Comparison of ENCODE assay signal across 17 cellular contexts in genomic region chr4:84481879-84482245, GRCh38. TPM values are rescaled to one million over a fixed set of nuclear protein-coding genes. Genes with fewer than 3 reads are reported as not detected.
A peak's percentile ranks its signal among the peaks of the same experiment; 100 is the strongest.
DNase-seq lines count a peak whose midpoint lies in the region; ATAC-seq and TF ChIP-seq lines count a peak whose summit lies in the region.
"Had no signal": no experiment of that assay in that cellular context is flagged by ENCODE, and none has a peak within 500 bp of the region (broad histone marks: within the 10 kb centered on the region; RNA-seq: fewer than 3 reads in every experiment).

No MANE protein-coding gene starts in this region.

- peaks cover 14% of the 10 kb centered on the region for H3K4me1 Mint-ChIP-seq in activated T-cell treated with anti-CD3 and anti-CD28 coated beads, Interleukin-2, amount 50 U/mL, for 72 hours (ENCODE audit: low read depth)
- peaks cover 38% of the 10 kb centered on the region for H3K4me1 Mint-ChIP-seq in WTC11

- peaks cover 82% of the 10 kb centered on the region for H3K27me3 Mint-ChIP-seq in activated T-cell treated with anti-CD3 and anti-CD28 coated beads, Interleukin-2, amount 50 U/mL, for 72 hours (ENCODE audit: low read depth)
- peaks cover 93% of the 10 kb centered on the region for H3K27me3 Mint-ChIP-seq in WTC11 (ENCODE audit: low read depth)

- no peak for TF ChIP-seq CTCF in WTC11 (IDR thresholded peaks at IDR 0.05)
- TF ChIP-seq CTCF in foreskin fibroblast (IDR thresholded peaks at IDR 0.05; ENCODE audit: low read depth, low read length), result no peak

- CTCF ChIA-PET in WTC11 (lab: Charles Lee), result interaction anchor here (1.0 to 9.0 kb wide), 10 partner anchors 8 to 488 kb away, joined by 3 to 242 read pairs (median 16); partner anchors contain the start of gene NKX6-1

- peaks cover 5% of the 10 kb centered on the region for H3K4me1 ChIP-seq in iPS-15b (ENCODE audit: control insufficient read depth, insufficient read depth, low read length)

- H3K36me3 ChIP-seq in iPS-15b (ENCODE audit: control insufficient read depth, insufficient read depth, low read length), result no peaks in the 10 kb centered on the region
- H3K36me3 ChIP-seq: vagina had no signal

- H3K4me3 ChIP-seq in iPS-15b (ENCODE audit: low read depth, low read length) (peak overlapping the region; percentile 43), foreskin fibroblast (ENCODE audit: low read depth in 1 of 2, low read length in 2 of 2) (no peak overlapping the region)
- H3K4me3 ChIP-seq: vagina had no signal

- DNase-seq in activated T-cell treated with anti-CD3 and anti-CD28 coated beads, Interleukin-2, amount 50 U/mL, for 72 hours, result no peak
- no peak for DNase-seq in activated T-cell treated with anti-CD3 and anti-CD28 coated beads, Interleukin-2, amount 50 U/mL, for 48 hours
- peak; percentile 52 for DNase-seq in WTC11 (ENCODE audit: low spot score)
- DNase-seq in retina, result peak; percentile 36
- DNase-seq in AG08396 (ENCODE audit: low spot score), result no peak
- DNase-seq in cerebellar nuclear complex (lab: John Stamatoyannopoulos, UW), result no peak
- no peak for DNase-seq in foreskin fibroblast
- DNase-seq: CD4-positive, CD25-positive, alpha-beta regulatory T cell; natural killer cell; NCI-H2227 treated with DMSO at 0.1 percent for 48 hours had no signal

- POLR2A ChIA-PET in WTC11 (lab: Charles Lee), result no interaction called here

- H3K9ac ChIP-seq in iPS-15b (ENCODE audit: low read depth, low read length), result no peak overlapping the region

- H3K9me3 ChIP-seq in iPS-15b (ENCODE audit: control insufficient read depth, insufficient read depth, low read length), result no peaks in the 10 kb centered on the region
- H3K9me3 ChIP-seq: vagina had no signal

- ATAC-seq in activated T-cell treated with anti-CD3 and anti-CD28 coated beads, Interleukin-2, amount 50 U/mL, for 72 hours (replicated peaks in 1 of 2), result peak; percentile 45 to 49
- ATAC-seq in WTC11, result no peak
- ATAC-seq: natural killer cell had no signal

- no peaks in the 10 kb centered on the region for H3K9me3 Mint-ChIP-seq in activated T-cell treated with anti-CD3 and anti-CD28 coated beads, Interleukin-2, amount 50 U/mL, for 72 hours
- H3K9me3 Mint-ChIP-seq in WTC11, result no peaks in the 10 kb centered on the region
- H3K9me3 Mint-ChIP-seq: dendritic cell treated with granulocyte-macrophage colony-stimulating factor and Interleukin-4, amounts not matched to agents 40 ng/mL and 50 ng/mL, for 4 days had no signal

- peak overlapping the region; percentile 55 to 63 for H3K4me3 Mint-ChIP-seq in activated T-cell treated with anti-CD3 and anti-CD28 coated beads, Interleukin-2, amount 50 U/mL, for 72 hours
- H3K4me3 Mint-ChIP-seq in WTC11, result peak overlapping the region; percentile 79
- H3K4me3 Mint-ChIP-seq: natural killer cell had no signal

- no peak overlapping the region for H3K27ac Mint-ChIP-seq in activated T-cell treated with anti-CD3 and anti-CD28 coated beads, Interleukin-2, amount 50 U/mL, for 72 hours
- no peak overlapping the region for H3K27ac Mint-ChIP-seq in WTC11
- H3K27ac Mint-ChIP-seq: CD4-positive, CD25-positive, alpha-beta regulatory T cell; dendritic cell treated with granulocyte-macrophage colony-stimulating factor and Interleukin-4, amounts not matched to agents 40 ng/mL and 50 ng/mL, for 4 days; natural killer cell had no signal

- peaks cover 86% of the 10 kb centered on the region for H3K27me3 ChIP-seq in iPS-15b (ENCODE audit: control insufficient read depth, insufficient read depth, low read length)

- peaks cover 3 to 6% of the 10 kb centered on the region in 2 donors for H3K36me3 Mint-ChIP-seq in activated T-cell treated with anti-CD3 and anti-CD28 coated beads, Interleukin-2, amount 50 U/mL, for 72 hours (ENCODE audit: insufficient read depth in 2 of 2)
- H3K36me3 Mint-ChIP-seq in WTC11, result no peaks in the 10 kb centered on the region
- H3K36me3 Mint-ChIP-seq: CD4-positive, CD25-positive, alpha-beta regulatory T cell; natural killer cell had no signal

TF ChIP-seq in WTC11, 78 proteins besides CTCF, POLR2A, EP300 and RAD21:
- TF ChIP-seq NFATC4 (CRISPR knock-in tag; IDR thresholded peaks at IDR 0.05) (no peak), SP1 (CRISPR knock-in tag; conservative IDR thresholded peaks at IDR 0.05) (no peak), STAT6 (CRISPR knock-in tag; conservative IDR thresholded peaks at IDR 0.05; ENCODE audit: low read depth) (no peak), FOXP1 (CRISPR knock-in tag; IDR thresholded peaks at IDR 0.05; ENCODE audit: borderline replicate concordance) (no peak)

RNA-seq across cellular contexts. Expression of gene NKX6-1, which starts 17.2 kb away (rescaled TPM):
- not detected for total RNA-seq in activated T-cell treated with anti-CD3 and anti-CD28 coated beads, Interleukin-2, amount 50 U/mL, for 72 hours
- 0.09 to 0.14 TPM (median 0.09 TPM) in 3 replicates for total RNA-seq in WTC11 (2021)
- total RNA-seq: activated CD8-positive, alpha-beta memory T cell treated with anti-CD3 and anti-CD28 coated beads for 36 hours; CD4-positive, CD25-positive, alpha-beta regulatory T cell; epithelial cell of proximal tubule; HT-29; natural killer cell; renal cortical epithelial cell; vagina had no signal

Comparison
In these comparisons a context has a peak if more than half of its experiments do, and no peak if none do; other contexts are left out.
1. DNase-seq: peak in WTC11 (single experiment) and retina (single experiment); none in activated T-cell treated with anti-CD3 and anti-CD28 coated beads, Interleukin-2, amount 50 U/mL, for 72 hours (0 of 2), activated T-cell treated with anti-CD3 and anti-CD28 coated beads, Interleukin-2, amount 50 U/mL, for 48 hours (0 of 2), AG08396 (single experiment), cerebellar nuclear complex (0 of 2) and foreskin fibroblast (0 of 2).